8 cellular contexts compared by ENCODE assay signal in genomic region chrX:17377047-17377692, GRCh38.
A peak's percentile ranks its signal among the peaks of the same experiment; 100 is the strongest.
DNase-seq lines count a peak whose midpoint lies in the region; ATAC-seq lines count a peak whose summit lies in the region.

No MANE protein-coding gene starts in this region.

- H3K27ac ChIP-seq in iPS-20b (ENCODE audit: low read length) (no peak overlapping the region), stomach smooth muscle (ENCODE audit: low read length) (no peak overlapping the region)

- no peaks in the 10 kb centered on the region for H3K27me3 ChIP-seq in adipocyte (replicated peaks; ENCODE audit: control insufficient read depth, insufficient read depth, low read length)
- peaks cover 32% of the 10 kb centered on the region for H3K27me3 ChIP-seq in iPS-20b (ENCODE audit: insufficient read depth, low read length)
- peaks cover 0 to 4% of the 10 kb centered on the region in 2 donors for H3K27me3 ChIP-seq in stomach smooth muscle (ENCODE audit: control insufficient read depth in 1 of 2, insufficient read depth in 2 of 2, low read length in 2 of 2)

- H3K36me3 ChIP-seq in adipocyte (ENCODE audit: control insufficient read depth, insufficient read depth, low read length, severe bottlenecking) = no peaks in the 10 kb centered on the region
- no peaks in the 10 kb centered on the region for H3K36me3 ChIP-seq in iPS-20b (ENCODE audit: insufficient read depth, low read depth, low read length)
- H3K36me3 ChIP-seq in stomach smooth muscle (ENCODE audit: control insufficient read depth in 2 of 2, insufficient read depth in 2 of 2, low read length in 2 of 2) = no peaks in the 10 kb centered on the region

- peak; percentile 46 for DNase-seq in COR-L47 (lab: John Stamatoyannopoulos, UW)
- DNase-seq in NCI-H1417 treated with DMSO at 0.1 percent for 48 hours (lab: John Stamatoyannopoulos, UW) = peak; percentile 17
- DNase-seq in adipocyte (ENCODE audit: low read depth) = peak; percentile 72
- DNase-seq in NCI-H187 treated with DMSO at 0.1 percent for 48 hours (lab: John Stamatoyannopoulos, UW) = no peak

- H3K9me3 ChIP-seq in adipocyte (ENCODE audit: control insufficient read depth, low read length) (peaks cover 16% of the 10 kb centered on the region), iPS-20b (ENCODE audit: insufficient read depth, low read depth, low read length) (peaks cover 10% of the 10 kb centered on the region), stomach smooth muscle (ENCODE audit: control insufficient read depth in 2 of 2, low read length in 2 of 2) (no peaks in the 10 kb centered on the region)

- H3K4me1 ChIP-seq in adipocyte (ENCODE audit: control insufficient read depth, insufficient read depth, low read length) (peaks cover 3% of the 10 kb centered on the region), iPS-20b (ENCODE audit: insufficient read depth, low read length) (peaks cover 3% of the 10 kb centered on the region; the same call in 1 of the 2 replicates), stomach smooth muscle (ENCODE audit: control insufficient read depth, insufficient read depth, low read length) (peaks cover 3% of the 10 kb centered on the region)

- no peak for ATAC-seq in activated CD4-positive, CD25-positive, alpha-beta regulatory T cell treated with anti-CD3 and anti-CD28 coated beads, Interleukin-2, amount 50 U/mL, for 24 hours
- no peak for ATAC-seq in GM18519 (IDR thresholded peaks at IDR 0.05; ENCODE audit: low FRiP score, unreplicated experiment)

- H3K4me3 ChIP-seq in adipocyte (ENCODE audit: low read length) (peak overlapping the region; percentile 88), iPS-20b (ENCODE audit: low read length) (peak overlapping the region; percentile 74), stomach smooth muscle (ENCODE audit: low read length in 2 of 2) (peak overlapping the region; percentile 78 to 85)

- H3K9ac ChIP-seq in adipocyte (ENCODE audit: low read length) (peak overlapping the region; percentile 85), iPS-20b (ENCODE audit: low read depth, low read length) (peak overlapping the region; percentile 41; the same call in 1 of the 2 replicates), stomach smooth muscle (ENCODE audit: low read length in 2 of 2) (peak overlapping the region; percentile 60 to 70)
